ENCODE assay signal across 28 cellular contexts in genomic region chr6:160438481-160438880, GRCh38.
"Had no signal": no experiment of that assay in that cellular context is flagged by ENCODE, and none has a peak within 500 bp of the region (broad histone marks: within the 10 kb centered on the region; RNA-seq: fewer than 3 reads in every experiment).

No MANE protein-coding gene starts in this region.

- H3K27ac ChIP-seq: brain microvascular endothelial cell, coronary artery, dorsolateral prefrontal cortex, esophagus muscularis mucosa, gastroesophageal sphincter had no signal

- H3K4me3 ChIP-seq: coronary artery, dorsolateral prefrontal cortex, esophagus muscularis mucosa, gastroesophageal sphincter had no signal

- DNase-seq: activated CD4-positive, alpha-beta memory T cell treated with anti-CD3 and anti-CD28 coated beads for 36 hours; activated CD4-positive, alpha-beta T cell treated with anti-CD3 and anti-CD28 coated beads for 36 hours; activated CD4-positive, alpha-beta T cell treated with anti-CD3 and anti-CD28 coated beads, Interleukin-2, amount 10 ng/mL, durations not matched to agents 24 days and 14 days; activated CD4-positive, CD25-positive, alpha-beta regulatory T cell; activated CD4-positive, CD25-positive, alpha-beta regulatory T cell treated with anti-CD3 and anti-CD28 coated beads, Interleukin-2, amount 50 U/mL, for 72 hours; activated CD8-positive, alpha-beta memory T cell treated with anti-CD3 and anti-CD28 coated beads, Interleukin-2, amount 10 ng/mL, durations not matched to agents 7 days and 5 days; activated CD8-positive, alpha-beta memory T cell treated with anti-CD3 and anti-CD28 coated beads, Interleukin-2, amount 50 U/mL, for 4 hours; activated CD8-positive, alpha-beta T cell treated with anti-CD3 and anti-CD28 coated beads, Interleukin-2, amount 10 ng/mL, durations not matched to agents 7 days and 5 days; activated gamma-delta T cell; activated naive CD4-positive, alpha-beta T cell; activated naive CD4-positive, alpha-beta T cell treated with anti-CD3 and anti-CD28 coated beads, Interleukin-2, amount 10 ng/mL, durations not matched to agents 7 days and 5 days; activated naive CD8-positive, alpha-beta T cell treated with anti-CD3 and anti-CD28 coated beads, Interleukin-2, amount 10 ng/mL, durations not matched to agents 7 days and 5 days; activated T-cell treated with anti-CD3 and anti-CD28 coated beads, Interleukin-2, amount 50 U/mL, for 1 hour; activated T-cell treated with anti-CD3 and anti-CD28 coated beads, Interleukin-2, amount 50 U/mL, for 48 hours; amniotic stem cell; anterior cingulate cortex; brain microvascular endothelial cell; dorsolateral prefrontal cortex; effector memory CD8-positive, alpha-beta T cell; erythroblast; foreskin melanocyte; T-helper 2 cell had no signal

- H3K4me3 Mint-ChIP-seq: activated CD4-positive, alpha-beta memory T cell treated with anti-CD3 and anti-CD28 coated beads for 36 hours; activated CD4-positive, alpha-beta T cell treated with anti-CD3 and anti-CD28 coated beads for 36 hours; activated CD4-positive, alpha-beta T cell treated with anti-CD3 and anti-CD28 coated beads, Interleukin-2, amount 10 ng/mL, durations not matched to agents 24 days and 14 days; activated CD8-positive, alpha-beta memory T cell treated with anti-CD3 and anti-CD28 coated beads, Interleukin-2, amount 10 ng/mL, durations not matched to agents 7 days and 5 days; activated CD8-positive, alpha-beta T cell treated with anti-CD3 and anti-CD28 coated beads, Interleukin-2, amount 10 ng/mL, durations not matched to agents 7 days and 5 days; activated naive CD4-positive, alpha-beta T cell treated with anti-CD3 and anti-CD28 coated beads, Interleukin-2, amount 10 ng/mL, durations not matched to agents 7 days and 5 days; activated naive CD8-positive, alpha-beta T cell treated with anti-CD3 and anti-CD28 coated beads, Interleukin-2, amount 10 ng/mL, durations not matched to agents 7 days and 5 days; central memory CD8-positive, alpha-beta T cell; dendritic cell treated with granulocyte-macrophage colony-stimulating factor and Interleukin-4, amounts not matched to agents 40 ng/mL and 50 ng/mL, for 4 days; effector memory CD8-positive, alpha-beta T cell had no signal

- H3K36me3 Mint-ChIP-seq: activated CD4-positive, alpha-beta memory T cell treated with anti-CD3 and anti-CD28 coated beads for 36 hours; activated CD8-positive, alpha-beta memory T cell treated with anti-CD3 and anti-CD28 coated beads, Interleukin-2, amount 10 ng/mL, durations not matched to agents 7 days and 5 days; activated naive CD4-positive, alpha-beta T cell treated with anti-CD3 and anti-CD28 coated beads, Interleukin-2, amount 10 ng/mL, durations not matched to agents 7 days and 5 days; activated naive CD4-positive, alpha-beta T cell treated with anti-CD3 and anti-CD28 coated beads, Interleukin-2, amount 50 U/mL, for 72 hours; activated naive CD8-positive, alpha-beta T cell treated with anti-CD3 and anti-CD28 coated beads, Interleukin-2, amount 10 ng/mL, durations not matched to agents 7 days and 5 days had no signal

- H3K9me3 Mint-ChIP-seq: activated CD4-positive, alpha-beta memory T cell treated with anti-CD3 and anti-CD28 coated beads for 36 hours; activated CD4-positive, alpha-beta T cell treated with anti-CD3 and anti-CD28 coated beads, Interleukin-2, amount 10 ng/mL, durations not matched to agents 24 days and 14 days; activated naive CD4-positive, alpha-beta T cell treated with anti-CD3 and anti-CD28 coated beads, Interleukin-2, amount 10 ng/mL, durations not matched to agents 7 days and 5 days; activated naive CD4-positive, alpha-beta T cell treated with anti-CD3 and anti-CD28 coated beads, Interleukin-2, amount 50 U/mL, for 72 hours; activated naive CD8-positive, alpha-beta T cell treated with anti-CD3 and anti-CD28 coated beads, Interleukin-2, amount 10 ng/mL, durations not matched to agents 7 days and 5 days; central memory CD8-positive, alpha-beta T cell; dendritic cell treated with granulocyte-macrophage colony-stimulating factor and Interleukin-4, amounts not matched to agents 40 ng/mL and 50 ng/mL, for 4 days; effector memory CD8-positive, alpha-beta T cell had no signal

- H3K9me3 ChIP-seq: esophagus muscularis mucosa, gastroesophageal sphincter had no signal

- H3K27ac Mint-ChIP-seq: activated CD4-positive, alpha-beta memory T cell treated with anti-CD3 and anti-CD28 coated beads for 36 hours; activated CD4-positive, alpha-beta T cell treated with anti-CD3 and anti-CD28 coated beads for 36 hours; activated CD4-positive, alpha-beta T cell treated with anti-CD3 and anti-CD28 coated beads, Interleukin-2, amount 10 ng/mL, durations not matched to agents 24 days and 14 days; activated CD8-positive, alpha-beta memory T cell treated with anti-CD3 and anti-CD28 coated beads, Interleukin-2, amount 10 ng/mL, durations not matched to agents 7 days and 5 days; activated CD8-positive, alpha-beta T cell treated with anti-CD3 and anti-CD28 coated beads, Interleukin-2, amount 10 ng/mL, durations not matched to agents 7 days and 5 days; activated naive CD4-positive, alpha-beta T cell treated with anti-CD3 and anti-CD28 coated beads, Interleukin-2, amount 10 ng/mL, durations not matched to agents 7 days and 5 days; activated naive CD4-positive, alpha-beta T cell treated with anti-CD3 and anti-CD28 coated beads, Interleukin-2, amount 50 U/mL, for 72 hours; activated naive CD8-positive, alpha-beta T cell treated with anti-CD3 and anti-CD28 coated beads, Interleukin-2, amount 10 ng/mL, durations not matched to agents 7 days and 5 days; dendritic cell treated with granulocyte-macrophage colony-stimulating factor and Interleukin-4, amounts not matched to agents 40 ng/mL and 50 ng/mL, for 4 days had no signal

- H3K36me3 ChIP-seq: brain microvascular endothelial cell, esophagus muscularis mucosa, gastroesophageal sphincter had no signal

- H3K27me3 ChIP-seq: brain microvascular endothelial cell, esophagus muscularis mucosa, gastroesophageal sphincter had no signal

- ATAC-seq: activated CD4-positive, alpha-beta T cell treated with anti-CD3 and anti-CD28 coated beads for 36 hours; activated CD8-positive, alpha-beta memory T cell treated with anti-CD3 and anti-CD28 coated beads, Interleukin-2, amount 10 ng/mL, durations not matched to agents 7 days and 5 days; activated CD8-positive, alpha-beta T cell treated with anti-CD3 and anti-CD28 coated beads, Interleukin-2, amount 10 ng/mL, durations not matched to agents 7 days and 5 days; activated naive CD4-positive, alpha-beta T cell treated with anti-CD3 and anti-CD28 coated beads, Interleukin-2, amount 50 U/mL, for 72 hours; effector memory CD8-positive, alpha-beta T cell; gastroesophageal sphincter had no signal

- H3K4me1 ChIP-seq: esophagus muscularis mucosa, gastroesophageal sphincter had no signal
